Comparison of ENCODE assay signal across 23 cellular contexts in the genomic region with DNA sequence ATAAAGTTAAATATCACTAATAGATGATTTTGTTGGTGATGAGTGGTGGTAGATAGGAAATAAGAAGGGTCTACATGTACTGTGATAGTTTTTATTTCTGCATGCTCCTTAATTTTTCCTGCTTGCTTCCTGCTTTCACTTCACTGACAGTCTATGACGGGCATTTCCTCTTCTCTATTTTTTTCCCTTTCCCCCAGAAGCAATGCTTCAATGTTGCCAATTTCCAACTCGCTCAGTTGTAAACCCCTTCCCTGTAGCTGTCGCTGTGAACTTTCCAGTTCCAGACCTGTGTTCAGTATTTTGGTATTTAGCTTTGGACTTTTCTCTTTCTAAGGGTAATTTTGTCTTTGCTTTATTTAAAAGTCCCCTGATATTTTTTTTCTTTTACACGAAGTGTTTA.
"Had no signal": no experiment of that assay in that cellular context is flagged by ENCODE, and none has a peak within 500 bp of the region (broad histone marks: within the 10 kb centered on the region; RNA-seq: fewer than 3 reads in every experiment).

No MANE protein-coding gene starts in this region.

- H3K36me3 Mint-ChIP-seq: stimulated activated memory B cell treated with anti-CD40 and anti-IgM and Interleukin-4, amounts not matched to agents 10 μg/mL and 1 μg/mL and 100 μg/mL, for 72 hours had no signal

- ATAC-seq: activated CD8-positive, alpha-beta memory T cell treated with anti-CD3 and anti-CD28 coated beads, Interleukin-2, amount 10 ng/mL, durations not matched to agents 7 days and 5 days; activated T-helper 17 cell treated with anti-CD3 and anti-CD28 coated beads, Interleukin-2, amount 50 U/mL, for 72 hours; body of pancreas; esophagus mucosa; stimulated activated memory B cell treated with anti-CD40 and anti-IgM and Interleukin-4, amounts not matched to agents 10 μg/mL and 1 μg/mL and 100 μg/mL, for 72 hours had no signal

- H3K4me1 Mint-ChIP-seq: nephron had no signal

- H3K4me1 ChIP-seq: body of pancreas, colonic mucosa had no signal

- H3K9me3 ChIP-seq: body of pancreas, colonic mucosa, spleen, thoracic aorta, upper lobe of left lung had no signal

- H3K9me3 Mint-ChIP-seq: activated CD4-positive, alpha-beta memory T cell treated with anti-CD3 and anti-CD28 coated beads, Interleukin-2, amount 10 ng/mL, durations not matched to agents 7 days and 5 days; activated T-helper 17 cell treated with anti-CD3 and anti-CD28 coated beads, Interleukin-2, amount 50 U/mL, for 72 hours; stimulated activated memory B cell treated with anti-CD40 and anti-IgM and Interleukin-4, amounts not matched to agents 10 μg/mL and 1 μg/mL and 100 μg/mL, for 72 hours had no signal

- H3K4me3 ChIP-seq: body of pancreas, colonic mucosa, lung, spleen, thoracic aorta, upper lobe of left lung had no signal

- H3K27ac ChIP-seq: body of pancreas, colonic mucosa, thoracic aorta had no signal

- H3K4me3 Mint-ChIP-seq: activated CD4-positive, alpha-beta memory T cell treated with anti-CD3 and anti-CD28 coated beads, Interleukin-2, amount 10 ng/mL, durations not matched to agents 7 days and 5 days; activated CD8-positive, alpha-beta memory T cell treated with anti-CD3 and anti-CD28 coated beads, Interleukin-2, amount 10 ng/mL, durations not matched to agents 7 days and 5 days; activated naive CD8-positive, alpha-beta T cell treated with anti-CD3 and anti-CD28 coated beads, Interleukin-2, amount 10 ng/mL, durations not matched to agents 7 days and 5 days; activated T-helper 17 cell treated with anti-CD3 and anti-CD28 coated beads, Interleukin-2, amount 50 U/mL, for 72 hours; mesothelial cell of epicardium; nephron; stimulated activated memory B cell treated with anti-CD40 and anti-IgM and Interleukin-4, amounts not matched to agents 10 μg/mL and 1 μg/mL and 100 μg/mL, for 72 hours had no signal

- DNase-seq: activated CD4-positive, alpha-beta memory T cell treated with anti-CD3 and anti-CD28 coated beads, Interleukin-2, amount 10 ng/mL, durations not matched to agents 7 days and 5 days; activated CD4-positive, alpha-beta T cell treated with anti-CD3 and anti-CD28 coated beads for 48 hours; activated CD4-positive, CD25-positive, alpha-beta regulatory T cell; activated CD8-positive, alpha-beta memory T cell treated with anti-CD3 and anti-CD28 coated beads, Interleukin-2, amount 10 ng/mL, durations not matched to agents 7 days and 5 days; activated naive CD4-positive, alpha-beta T cell treated with Interleukin-2 at 50 U/mL for 16 hours; activated naive CD8-positive, alpha-beta T cell treated with anti-CD3 and anti-CD28 coated beads, Interleukin-2, amount 10 ng/mL, durations not matched to agents 7 days and 5 days; body of pancreas; colonic mucosa; effector CD4-positive, alpha-beta T cell; nucleus accumbens; posterior cingulate gyrus; spleen; stimulated activated CD4-positive, alpha-beta T cell treated with anti-CD3 and anti-CD28 coated beads, Interleukin-4, amount 100 ng/mL, for 4 hours; T-helper 1 cell; T-helper 9 cell; upper lobe of left lung had no signal

- H3K36me3 ChIP-seq: colonic mucosa, spleen, thoracic aorta, upper lobe of left lung had no signal

- H3K27me3 ChIP-seq: body of pancreas, colonic mucosa, spleen, upper lobe of left lung had no signal

- H3K27ac Mint-ChIP-seq: activated CD4-positive, alpha-beta memory T cell treated with anti-CD3 and anti-CD28 coated beads, Interleukin-2, amount 10 ng/mL, durations not matched to agents 7 days and 5 days; activated CD8-positive, alpha-beta memory T cell treated with anti-CD3 and anti-CD28 coated beads, Interleukin-2, amount 10 ng/mL, durations not matched to agents 7 days and 5 days; activated naive CD8-positive, alpha-beta T cell treated with anti-CD3 and anti-CD28 coated beads, Interleukin-2, amount 10 ng/mL, durations not matched to agents 7 days and 5 days; activated T-helper 17 cell treated with anti-CD3 and anti-CD28 coated beads, Interleukin-2, amount 50 U/mL, for 72 hours; mesothelial cell of epicardium; nephron; stimulated activated memory B cell treated with anti-CD40 and anti-IgM and Interleukin-4, amounts not matched to agents 10 μg/mL and 1 μg/mL and 100 μg/mL, for 72 hours had no signal

- H3K27me3 Mint-ChIP-seq: activated naive CD8-positive, alpha-beta T cell treated with anti-CD3 and anti-CD28 coated beads, Interleukin-2, amount 10 ng/mL, durations not matched to agents 7 days and 5 days; activated T-helper 17 cell treated with anti-CD3 and anti-CD28 coated beads, Interleukin-2, amount 50 U/mL, for 72 hours; stimulated activated memory B cell treated with anti-CD40 and anti-IgM and Interleukin-4, amounts not matched to agents 10 μg/mL and 1 μg/mL and 100 μg/mL, for 72 hours had no signal
